In genomic region chr7:74269757-74270277, GRCh38 we compare ENCODE assay signal across 1 cellular context.
A peak's percentile ranks its signal among the peaks of the same experiment; 100 is the strongest.
TF ChIP-seq lines count a peak whose summit lies in the region.

No MANE protein-coding gene starts in this region.

TF ChIP-seq in K562, 482 proteins besides CTCF, POLR2A, EP300 and RAD21 (continued from another document and continues in another):
- no peak for TF ChIP-seq ZBTB40 (IDR thresholded peaks at IDR 0.05)
- TF ChIP-seq ZBTB40 (CRISPR knock-in tag; IDR thresholded peaks at IDR 0.05) = no peak
- no peak for TF ChIP-seq MCM7 (IDR thresholded peaks at IDR 0.05)
- no peak for TF ChIP-seq HMBOX1 (IDR thresholded peaks at IDR 0.05)
- peak; percentile 29 for TF ChIP-seq DACH1 (IDR thresholded peaks at IDR 0.05; ENCODE audit: partially characterized antibody)
- no peak for TF ChIP-seq ZNF449 (CRISPR knock-in tag; IDR thresholded peaks at IDR 0.05)
- TF ChIP-seq ZNF431 (CRISPR knock-in tag; IDR thresholded peaks at IDR 0.05) = no peak
- TF ChIP-seq SREBF2 (CRISPR knock-in tag; IDR thresholded peaks at IDR 0.05) = no peak
- no peak for TF ChIP-seq ZNF146 (CRISPR knock-in tag; IDR thresholded peaks at IDR 0.05; ENCODE audit: unreplicated experiment)
- no peak for TF ChIP-seq HNRNPH1 (optimal IDR thresholded peaks at IDR 0.05; ENCODE audit: low read depth, low read length)
- no peak for TF ChIP-seq ZNF217 (CRISPR knock-in tag; IDR thresholded peaks at IDR 0.05)
- TF ChIP-seq BHLHE40 (IDR thresholded peaks at IDR 0.05; ENCODE audit: low read length) = no peak
- no peak for TF ChIP-seq SREBF1 (IDR thresholded peaks at IDR 0.05; ENCODE audit: borderline replicate concordance, low read depth, low read length)
- TF ChIP-seq ZNF12 (CRISPR knock-in tag; IDR thresholded peaks at IDR 0.05) = 0 out of 2 replicates have a peak, but pooled peaks have one; percentile 49
- TF ChIP-seq NEUROD1 (IDR thresholded peaks at IDR 0.05; ENCODE audit: borderline replicate concordance, low read depth, low read length, partially characterized antibody) = no peak
- TF ChIP-seq ASH1L (IDR thresholded peaks at IDR 0.05; ENCODE audit: borderline replicate concordance, low read depth, partially characterized antibody) = no peak
- no peak for TF ChIP-seq ZNF407 (IDR thresholded peaks at IDR 0.05; ENCODE audit: low read depth)
- TF ChIP-seq LEF1 (IDR thresholded peaks at IDR 0.05) = no peak
- TF ChIP-seq ETV6 (IDR thresholded peaks at IDR 0.05; ENCODE audit: borderline replicate concordance in 1 of 2, low read depth in 2 of 2, low read length in 1 of 2) = no peak
- TF ChIP-seq ETV6 (CRISPR knock-in tag; IDR thresholded peaks at IDR 0.05; ENCODE audit: borderline replicate concordance) = no peak
- TF ChIP-seq CREB3 (tag; conservative IDR thresholded peaks at IDR 0.05; ENCODE audit: low read depth) = no peak
- no peak for TF ChIP-seq ZNF277 (CRISPR knock-in tag; IDR thresholded peaks at IDR 0.05; ENCODE audit: borderline replicate concordance)
- no peak for TF ChIP-seq NONO (IDR thresholded peaks at IDR 0.05; ENCODE audit: low read depth in 2 of 2, low read length in 1 of 2)
- no peak for TF ChIP-seq MTA2 (IDR thresholded peaks at IDR 0.05; ENCODE audit: low read depth)
- TF ChIP-seq PCBP2 (IDR thresholded peaks at IDR 0.05; ENCODE audit: low read depth, low read length, poor library complexity, severe bottlenecking) = peak; percentile 57
- TF ChIP-seq ELK1 (CRISPR knock-in tag; IDR thresholded peaks at IDR 0.05) = no peak
- no peak for TF ChIP-seq CHCHD3 (CRISPR knock-in tag; IDR thresholded peaks at IDR 0.05)
- TF ChIP-seq PHTF2 (CRISPR knock-in tag; IDR thresholded peaks at IDR 0.05) = no peak
- TF ChIP-seq ZKSCAN1 (IDR thresholded peaks at IDR 0.05; ENCODE audit: low read depth, low read length) = no peak
- TF ChIP-seq ZNF395 (CRISPR knock-in tag; IDR thresholded peaks at IDR 0.05) = no peak
- no peak for TF ChIP-seq SMARCA4 (IDR thresholded peaks at IDR 0.05)
- TF ChIP-seq U2AF1 (optimal IDR thresholded peaks at IDR 0.05; ENCODE audit: low read depth, low read length) = no peak
- TF ChIP-seq TAF1 (IDR thresholded peaks at IDR 0.05; ENCODE audit: control insufficient read depth, extremely low read depth, insufficient read depth, low read length, severe bottlenecking) = no peak
- no peak for TF ChIP-seq PURB (CRISPR knock-in tag; IDR thresholded peaks at IDR 0.05; ENCODE audit: low read depth)
- no peak for TF ChIP-seq KDM2B (CRISPR knock-in tag; IDR thresholded peaks at IDR 0.05)
